ENCODE assay signal across 7 cellular contexts in the genomic region with DNA sequence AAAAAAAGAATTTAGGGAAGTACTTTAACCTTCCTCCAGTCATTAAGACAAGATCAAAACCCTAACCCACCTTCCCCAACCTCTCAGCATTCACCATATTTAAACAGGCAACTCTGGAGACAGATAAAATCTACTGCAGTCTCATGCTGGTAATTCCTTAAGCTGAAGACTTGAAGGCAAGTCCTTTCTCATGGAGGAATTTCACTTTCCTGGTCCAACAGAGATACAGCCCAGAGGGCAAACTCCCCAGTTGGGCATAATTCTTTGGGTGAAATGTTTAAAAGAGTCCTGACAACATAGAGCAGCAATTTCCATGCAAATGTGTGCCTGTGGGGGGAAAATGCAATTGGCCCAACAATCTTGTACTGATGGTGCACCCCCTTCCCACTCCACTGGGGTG.
"Had no signal": no experiment of that assay in that cellular context is flagged by ENCODE, and none has a peak within 500 bp of the region (broad histone marks: within the 10 kb centered on the region; RNA-seq: fewer than 3 reads in every experiment).

No MANE protein-coding gene starts in this region.

- H2AFZ ChIP-seq: GM23248 had no signal

- FAIRE-seq: H1, H54, HTR-8/SVneo had no signal

- H3K27ac ChIP-seq: GM23248 had no signal

- H3K9ac ChIP-seq: GM23248 had no signal

- DNase-seq: GM23248, H9, HCEC 1CT, KG1 had no signal

- H3K4me3 ChIP-seq: GM23248 had no signal
